ENCODE assay signal across 13 cellular contexts in genomic region chr18:63741769-63742168, GRCh38. TPM values are rescaled to one million over a fixed set of nuclear protein-coding genes. Genes with fewer than 3 reads are reported as not detected.
A peak's percentile ranks its signal among the peaks of the same experiment; 100 is the strongest.
DNase-seq lines count a peak whose midpoint lies in the region; TF ChIP-seq lines count a peak whose summit lies in the region.
"Had no signal": no experiment of that assay in that cellular context is flagged by ENCODE, and none has a peak within 500 bp of the region (broad histone marks: within the 10 kb centered on the region; RNA-seq: fewer than 3 reads in every experiment).

No MANE protein-coding gene starts in this region.

- TF ChIP-seq POLR2A in transverse colon (IDR thresholded peaks at IDR 0.05): no peak

- DNase-seq in COR-L47 (lab: John Stamatoyannopoulos, UW) (peak; percentile 37), LHCN-M2 (ENCODE audit: low read depth) (peak; percentile 54), mesenchymal stem cell (peak; percentile 12), GM20000 (ENCODE audit: low spot score) (no peak), HEK293T (ENCODE audit: extremely low spot score) (no peak), transverse colon (no peak), cerebellum (ENCODE audit: low spot score) (no peak)
- DNase-seq: cortex of kidney; NCI-H2081 treated with DMSO at 0.1 percent for 48 hours; stimulated activated naive CD4-positive, alpha-beta T cell; T-cell had no signal

- no peak overlapping the region for H3K27ac Mint-ChIP-seq in brain
- H3K27ac Mint-ChIP-seq: T-cell had no signal

- H2BK15ac ChIP-seq in mesenchymal stem cell (ENCODE audit: low read depth, poor library complexity, severe bottlenecking): no peak overlapping the region

- H3K27ac ChIP-seq in mesenchymal stem cell (ENCODE audit: low read length, poor library complexity, severe bottlenecking): no peak overlapping the region
- H3K27ac ChIP-seq in transverse colon: no peak overlapping the region
- H3K27ac ChIP-seq: skin epidermis had no signal

- CTCF ChIA-PET in HEK293T (lab: Yijun Ruan, JAX): interaction anchor here (0.6 kb wide), 1 partner anchor 214 kb away, joined by 4 read pairs; no protein-coding TSS in a partner anchor

- H3K9me3 Mint-ChIP-seq in brain: no peaks in the 10 kb centered on the region

- no peak overlapping the region for H4K91ac ChIP-seq in mesenchymal stem cell (ENCODE audit: low read length)

- 74% methylated on average over 3 of the region's 4 CpGs for WGBS in mesenchymal stem cell
- WGBS in transverse colon (ENCODE audit: low coverage in 1 of 2), 2 donors: 37 to 49% methylated on average over 3 to 4 of the region's 4 CpGs

- H3K4ac ChIP-seq in mesenchymal stem cell (ENCODE audit: low read depth in 1 of 2, low read length in 2 of 2): no peak overlapping the region

- no peaks in the 10 kb centered on the region for H3K4me1 Mint-ChIP-seq in brain
- H3K4me1 Mint-ChIP-seq: T-cell had no signal

- no peak overlapping the region for H3K14ac ChIP-seq in mesenchymal stem cell (ENCODE audit: low read length in 2 of 2)

- H2BK5ac ChIP-seq in mesenchymal stem cell (ENCODE audit: low read depth, low read length, poor library complexity, severe bottlenecking): no peak overlapping the region

- H3K9me3 ChIP-seq in mesenchymal stem cell (ENCODE audit: control insufficient read depth, low read length) (no peaks in the 10 kb centered on the region), transverse colon (no peaks in the 10 kb centered on the region)

- in situ Hi-C loops in transverse colon (cut with MboI; ENCODE audit: low pct_ligation_motif_present in 1 of 4, low pct_unique_long_range_greater_than_20kb in 1 of 4, low sequenced_read_pairs in 3 of 4): no loop called here

- no peaks in the 10 kb centered on the region for H3K4me1 ChIP-seq in mesenchymal stem cell (ENCODE audit: control insufficient read depth, insufficient read depth, low read depth, low read length)
- no peaks in the 10 kb centered on the region for H3K4me1 ChIP-seq in transverse colon

- no peak overlapping the region for H3K4me2 ChIP-seq in mesenchymal stem cell (ENCODE audit: low read length, poor library complexity, severe bottlenecking)

- H3K9ac ChIP-seq in mesenchymal stem cell (ENCODE audit: low read length): no peak overlapping the region

- H3K27me3 Mint-ChIP-seq in brain: peaks cover 14% of the 10 kb centered on the region
- H3K27me3 Mint-ChIP-seq: T-cell had no signal

- H3K18ac ChIP-seq in mesenchymal stem cell (ENCODE audit: low read depth in 1 of 2, low read length in 2 of 2): no peak overlapping the region

- POLR2A ChIA-PET in HEK293T (lab: Yijun Ruan, JAX): no interaction called here

- no peaks in the 10 kb centered on the region for H3K36me3 Mint-ChIP-seq in brain
- H3K36me3 Mint-ChIP-seq: T-cell had no signal

- TF ChIP-seq EP300 in transverse colon (IDR thresholded peaks at IDR 0.05; ENCODE audit: low read depth): no peak

- intact Hi-C loops in transverse colon (cut with DNase I; ENCODE audit: low total_unique reads): no loop called here

- no peaks in the 10 kb centered on the region for H3K36me3 ChIP-seq in mesenchymal stem cell (ENCODE audit: control insufficient read depth in 1 of 2, insufficient read depth in 2 of 2, low read depth in 1 of 2, low read length in 2 of 2)
- no peaks in the 10 kb centered on the region for H3K36me3 ChIP-seq in transverse colon

- H2AK5ac ChIP-seq in mesenchymal stem cell (ENCODE audit: low read length, severe bottlenecking): no peak overlapping the region

- no peak overlapping the region for H2AFZ ChIP-seq in mesenchymal stem cell (ENCODE audit: low read depth, low read length)

- no peak overlapping the region for H2BK12ac ChIP-seq in mesenchymal stem cell (ENCODE audit: low read length in 2 of 2)

- TF ChIP-seq CTCF in brain (conservative IDR thresholded peaks at IDR 0.05) (peak; percentile 20 to 36), GM20000 (IDR thresholded peaks at IDR 0.05; ENCODE audit: extremely low read depth, missing control alignments) (no peak), transverse colon (IDR thresholded peaks at IDR 0.05) (no peak)

- no peak overlapping the region for H3K4me3 ChIP-seq in mesenchymal stem cell (ENCODE audit: insufficient read depth in 1 of 2, low read depth in 1 of 2, low read length in 2 of 2)
- H3K4me3 ChIP-seq in transverse colon: no peak overlapping the region
- H3K4me3 ChIP-seq: skin epidermis had no signal

- no peak overlapping the region for H2BK120ac ChIP-seq in mesenchymal stem cell (ENCODE audit: low read depth, low read length)

- peaks cover 0 to 3% of the 10 kb centered on the region in 2 experiments for H3K27me3 ChIP-seq in mesenchymal stem cell (ENCODE audit: control insufficient read depth in 1 of 2, insufficient read depth in 1 of 2, low read length in 2 of 2)
- H3K27me3 ChIP-seq in transverse colon: no peaks in the 10 kb centered on the region

- no peak overlapping the region for H3K23ac ChIP-seq in mesenchymal stem cell (ENCODE audit: low read length in 2 of 2)

- no peak overlapping the region for H3K4me3 Mint-ChIP-seq in brain
- H3K4me3 Mint-ChIP-seq: T-cell had no signal

- no peaks in the 10 kb centered on the region for H3K79me1 ChIP-seq in mesenchymal stem cell (replicated peaks; ENCODE audit: low read length, poor library complexity, severe bottlenecking)

- H4K8ac ChIP-seq in mesenchymal stem cell (ENCODE audit: low read length): no peak overlapping the region

TF ChIP-seq in HEK293T, 16 proteins besides CTCF, POLR2A, EP300 and RAD21:
- TF ChIP-seq FOXK2 (IDR thresholded peaks at IDR 0.05) (no peak), L3MBTL2 (conservative IDR thresholded peaks at IDR 0.05) (no peak), FOXA1 (IDR thresholded peaks at IDR 0.05) (no peak), NFRKB (IDR thresholded peaks at IDR 0.05) (no peak), HDGF (IDR thresholded peaks at IDR 0.05; ENCODE audit: borderline replicate concordance) (no peak)

RNA-seq across cellular contexts. Expression of gene SERPINB7, which starts 33.4 kb away (rescaled TPM):
- total RNA-seq in LHCN-M2 (2014; rRNA removed) (7.2 and 12.6 TPM in 2 replicates), transverse colon (not detected), cerebellum (not detected)
- polyA plus RNA-seq in LHCN-M2 (2012): 14.5 TPM
- not detected for polyA plus RNA-seq in brain (ENCODE audit: insufficient read depth, low read depth, low replicate concordance)
- polyA plus RNA-seq in mesenchymal stem cell (2013, experiment 1 of 2): 0.33 TPM
- polyA plus RNA-seq in mesenchymal stem cell (2013, experiment 2 of 2): 0.37 TPM
- total RNA-seq: T-cell had no signal

RNA-seq across cellular contexts. Expression of gene SERPINB11, which starts 39.0 kb away (rescaled TPM):
- total RNA-seq in LHCN-M2 (2014; rRNA removed): not detected in 2 replicates
- not detected for polyA plus RNA-seq in LHCN-M2 (2012)
- polyA plus RNA-seq in brain (ENCODE audit: insufficient read depth, low read depth, low replicate concordance): not detected
- not detected for polyA plus RNA-seq in mesenchymal stem cell (2013, experiment 1 of 2)
- polyA plus RNA-seq in mesenchymal stem cell (2013, experiment 2 of 2): not detected
- total RNA-seq in transverse colon: not detected
- total RNA-seq in cerebellum: not detected
- total RNA-seq: T-cell had no signal

Comparison
In these comparisons a context has a peak if more than half of its experiments do, and no peak if none do; other contexts are left out.
1. DNase-seq: peak in COR-L47 (single experiment), LHCN-M2 (single experiment) and mesenchymal stem cell (single experiment); none in GM20000 (single experiment), HEK293T (single experiment), transverse colon (single experiment) and cerebellum (single experiment).
2. CTCF ChIP-seq: peak in brain (2 of 2); none in GM20000 (single experiment) and transverse colon (0 of 5).